ENCODE assay signal across 15 cellular contexts in genomic region chr1:12447301-12447700, GRCh38.
DNase-seq lines count a peak whose midpoint lies in the region; ATAC-seq, FAIRE-seq and TF ChIP-seq lines count a peak whose summit lies in the region.
"Had no signal": no experiment of that assay in that cellular context is flagged by ENCODE, and none has a peak within 500 bp of the region (broad histone marks: within the 10 kb centered on the region; RNA-seq: fewer than 3 reads in every experiment).

No MANE protein-coding gene starts in this region.

- no peak overlapping the region for H3K4me2 ChIP-seq in K562 (ENCODE audit: insufficient read depth, low read length)

- H3K4me1 ChIP-seq in K562 (replicated peaks in 1 of 2; ENCODE audit: control insufficient read depth in 2 of 2, insufficient read depth in 2 of 2, low read length in 2 of 2) (peaks cover 23 to 73% of the 10 kb centered on the region in 2 experiments), thoracic aorta (ENCODE audit: control insufficient read depth in 1 of 2, low read depth in 2 of 2) (peaks cover 50 to 91% of the 10 kb centered on the region in 2 donors), pancreas (peaks cover 22 to 39% (median 23%) of the 10 kb centered on the region in 3 donors)

- WGBS in K562 (ENCODE audit: insufficient coverage, low coverage, missing lambda C conversion rate) = 62% methylated on average over 3 of the region's 3 CpGs
- WGBS in pancreas, 2 donors = 66 to 68% methylated on average over 3 of the region's 3 CpGs

- peak overlapping the region in 1 of 2 experiments; percentile 71; a peak in 1 of 4 replicates for H3K9ac ChIP-seq in K562 (ENCODE audit: insufficient read depth in 1 of 2, low read depth in 2 of 2, low read length in 2 of 2)

- POLR2A ChIA-PET in K562 (lab: Yijun Ruan, JAX) (interaction anchor here (0.9 to 3.2 kb wide), 10 partner anchors 8 to 45 kb away, joined by 3 to 14 read pairs (median 6); no protein-coding TSS in a partner anchor), GM10248 (lab: Yijun Ruan, JAX) (no interaction called here)

- TF ChIP-seq CTCF in K562 (IDR thresholded peaks at IDR 0.05 in 2 of 3, conservative IDR thresholded peaks at IDR 0.05 in 1 of 3; ENCODE audit: insufficient read depth in 2 of 3, low read depth in 1 of 3, low read length in 3 of 3) = no peak
- TF ChIP-seq CTCF in thoracic aorta (IDR thresholded peaks at IDR 0.05) = no peak
- TF ChIP-seq CTCF in pancreas (IDR thresholded peaks at IDR 0.05) = no peak
- no peak for TF ChIP-seq CTCF in GM10248 (IDR thresholded peaks at IDR 0.05; ENCODE audit: control extremely low read depth, extremely low read depth, low read depth, missing control alignments)

- DNase-seq in HCEC 1CT (peak; percentile 61), K562 (ENCODE audit: extremely low read depth in 1 of 4, low spot score in 3 of 4) (no peak), thoracic aorta (ENCODE audit: low spot score) (no peak), pancreas (no peak), ureter (ENCODE audit: low spot score) (no peak), GM10248 (ENCODE audit: extremely low spot score) (no peak)
- DNase-seq: activated CD4-positive, alpha-beta T cell treated with anti-CD3 and anti-CD28 coated beads, Interleukin-2, amount 50 U/mL, for 4 hours; amygdala; DMS79; kidney; NCI-H1436; occipital lobe had no signal

- H3K27ac ChIP-seq in K562 (ENCODE audit: extremely low read depth, low read depth, low read length) (peak overlapping the region; percentile 95), layer of hippocampus (ENCODE audit: low read depth, low read length) (peak overlapping the region; percentile 49), thoracic aorta (peak overlapping the region; percentile 92 to 94), pancreas (peak overlapping the region in 1 of 4 donors; percentile 30)

- H3K9me3 ChIP-seq in K562 (replicated peaks; ENCODE audit: control insufficient read depth, insufficient read depth, low read depth, low read length) (no peaks in the 10 kb centered on the region), thoracic aorta (no peaks in the 10 kb centered on the region), pancreas (no peaks in the 10 kb centered on the region)

- no peak overlapping the region for H3K4me3 ChIP-seq in K562
- no peak overlapping the region for H3K4me3 ChIP-seq in thoracic aorta
- H3K4me3 ChIP-seq in pancreas = no peak overlapping the region

- no TSS peak for BruUV-seq in K562 (replicated peaks; lab: Mats Ljungman, UMichigan)

- H3K9me1 ChIP-seq in K562 (ENCODE audit: control insufficient read depth, insufficient read depth, low read length) = peaks cover 2% of the 10 kb centered on the region

- FAIRE-seq in K562 (lab: Jason Lieb, UNC) = no peak
- FAIRE-seq in pancreas (lab: Jason Lieb, UNC) = no peak
- FAIRE-seq: endothelial cell of umbilical vein, kidney had no signal

- in situ Hi-C loops in K562 (cut with MboI) = no loop called here

- no peak for TF ChIP-seq EP300 in K562 (IDR thresholded peaks at IDR 0.05; ENCODE audit: low read length)

- no peak overlapping the region for H2AFZ ChIP-seq in K562 (ENCODE audit: low read depth, low read length)

- CTCF ChIA-PET in K562 (lab: Yijun Ruan, JAX; ENCODE audit: low intra/inter-chr PET ratio) = no interaction called here
- CTCF ChIA-PET in GM10248 (lab: Yijun Ruan, JAX) = interaction anchor here (0.7 to 1.5 kb wide), 4 partner anchors 9 to 62 kb away, joined by 3 to 9 read pairs (median 4); no protein-coding TSS in a partner anchor

- peaks cover 45% of the 10 kb centered on the region for H3K79me2 ChIP-seq in K562 (ENCODE audit: control insufficient read depth, insufficient read depth, low read length)

- intact Hi-C loops in K562 (cut with micrococcal nuclease) = no loop called here
- intact Hi-C loops in pancreas (cut with DNase I) = no loop called here

- no peak for TF ChIP-seq POLR2A in K562 (conservative IDR thresholded peaks at IDR 0.05)

- H4K20me1 ChIP-seq in K562 (replicated peaks; ENCODE audit: control insufficient read depth, insufficient read depth, low read length) = no peaks in the 10 kb centered on the region

- H3K27me3 ChIP-seq in K562 (ENCODE audit: control insufficient read depth in 2 of 2, insufficient read depth in 2 of 2, low read length in 2 of 2) (no peaks in the 10 kb centered on the region), layer of hippocampus (ENCODE audit: control insufficient read depth, insufficient read depth, low read length) (no peaks in the 10 kb centered on the region), thoracic aorta (replicated peaks; ENCODE audit: insufficient read depth) (no peaks in the 10 kb centered on the region), pancreas (no peaks in the 10 kb centered on the region)

- H3K36me3 ChIP-seq in K562 (ENCODE audit: control insufficient read depth, insufficient read depth, low read length) (peaks cover 39% of the 10 kb centered on the region), thoracic aorta (no peaks in the 10 kb centered on the region), pancreas (no peaks in the 10 kb centered on the region)

- no peak for TF ChIP-seq RAD21 in K562 (CRISPR knock-in tag; conservative IDR thresholded peaks at IDR 0.05 in 1 of 2, IDR thresholded peaks at IDR 0.05 in 1 of 2)

- ATAC-seq in K562 = no peak
- no peak for ATAC-seq in thoracic aorta (ENCODE audit: insufficient number of reproducible peaks, low FRiP score, low read depth)
- ATAC-seq in pancreas = no peak
- ATAC-seq in HG03354 (IDR thresholded peaks at IDR 0.05; ENCODE audit: poor library complexity, severe bottlenecking, unreplicated experiment) = no peak

TF ChIP-seq in K562, 482 proteins besides CTCF, POLR2A, EP300 and RAD21 (continues in another document):
- no peak for TF ChIP-seq ZNF407 (IDR thresholded peaks at IDR 0.05; ENCODE audit: low read depth)
